8 cellular contexts compared by ENCODE assay signal in the genomic region with DNA sequence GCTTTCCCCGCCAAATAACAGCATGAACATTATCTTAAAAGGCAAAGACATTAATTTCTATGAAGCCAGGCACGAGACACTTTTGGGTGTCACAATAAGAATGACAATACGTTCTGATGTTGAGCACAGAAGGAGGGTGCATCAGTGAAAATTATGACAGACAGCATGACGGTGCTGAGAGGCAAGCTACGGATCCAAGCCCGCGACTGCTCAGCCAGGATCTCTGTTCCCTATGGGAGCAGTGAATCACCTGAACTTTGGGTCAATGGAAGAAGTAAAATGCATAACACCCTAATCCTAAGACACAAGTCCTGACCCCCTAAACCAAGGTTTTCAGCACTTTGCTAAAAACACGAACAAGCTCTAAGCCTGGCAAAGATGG. TPM values are rescaled to one million over a fixed set of nuclear protein-coding genes. Genes with fewer than 3 reads are reported as not detected.
DNase-seq lines count a peak whose midpoint lies in the region; ATAC-seq and TF ChIP-seq lines count a peak whose summit lies in the region.

No MANE protein-coding gene starts in this region.

- no peaks in the 10 kb centered on the region for H3K79me2 ChIP-seq in Loucy (ENCODE audit: insufficient read depth, low read length)

- TF ChIP-seq CTCF in BE2C (IDR thresholded peaks at IDR 0.05; ENCODE audit: low read depth, low read length) (no peak), Loucy (conservative IDR thresholded peaks at IDR 0.05; ENCODE audit: low read length) (no peak), natural killer cell (IDR thresholded peaks at IDR 0.05) (no peak)

- no peaks in the 10 kb centered on the region for H3K9me2 ChIP-seq in Loucy (replicated peaks; ENCODE audit: low read depth, low read length)

- H3K4me3 Mint-ChIP-seq in dendritic cell treated with granulocyte-macrophage colony-stimulating factor and Interleukin-4, amounts not matched to agents 40 ng/mL and 50 ng/mL, for 4 days = peak overlapping the region; percentile 90
- peak overlapping the region; percentile 93 for H3K4me3 Mint-ChIP-seq in natural killer cell

- intact Hi-C loops in dendritic cell treated with granulocyte-macrophage colony-stimulating factor and Interleukin-4, amounts not matched to agents 40 ng/mL and 50 ng/mL, for 4 days (cut with micrococcal nuclease) = loop anchor here (10.0 kb wide), 1 partner anchor 300 kb away; no protein-coding TSS in a partner anchor
- intact Hi-C loops in natural killer cell (cut with micrococcal nuclease) (loop anchor here (5.0 kb wide), 2 partner anchors 68 to 138 kb away; partner anchors contain the start of genes SLC25A29 and YY1), posterior vena cava (cut with DNase I) (loop anchor here in 1 of 2 donors (5.0 kb wide), 1 partner anchor 48 kb away; no protein-coding TSS in a partner anchor)

- H3K4me1 Mint-ChIP-seq in dendritic cell treated with granulocyte-macrophage colony-stimulating factor and Interleukin-4, amounts not matched to agents 40 ng/mL and 50 ng/mL, for 4 days (ENCODE audit: low read depth) = peaks cover 57% of the 10 kb centered on the region
- peaks cover 24 to 29% of the 10 kb centered on the region in 2 donors for H3K4me1 Mint-ChIP-seq in natural killer cell

- H3K4me1 ChIP-seq in BE2C = no peaks in the 10 kb centered on the region; the same call in 1 of the 2 replicates
- peaks cover 30% of the 10 kb centered on the region for H3K4me1 ChIP-seq in Loucy (ENCODE audit: insufficient read depth, low read length, poor library complexity, severe bottlenecking)

- no peaks in the 10 kb centered on the region for H3K27me3 Mint-ChIP-seq in dendritic cell treated with granulocyte-macrophage colony-stimulating factor and Interleukin-4, amounts not matched to agents 40 ng/mL and 50 ng/mL, for 4 days
- H3K27me3 Mint-ChIP-seq in natural killer cell (ENCODE audit: low read depth in 2 of 2) = no peaks in the 10 kb centered on the region

- H3K36me3 ChIP-seq in BE2C = no peaks in the 10 kb centered on the region
- no peaks in the 10 kb centered on the region for H3K36me3 ChIP-seq in Loucy (ENCODE audit: insufficient read depth, low read length)

- no peaks in the 10 kb centered on the region for H3K9me3 Mint-ChIP-seq in dendritic cell treated with granulocyte-macrophage colony-stimulating factor and Interleukin-4, amounts not matched to agents 40 ng/mL and 50 ng/mL, for 4 days
- no peaks in the 10 kb centered on the region for H3K9me3 Mint-ChIP-seq in natural killer cell

- H3F3A ChIP-seq in Loucy (ENCODE audit: low read depth) = no peaks in the 10 kb centered on the region

- H3K27me3 ChIP-seq in BE2C (no peaks in the 10 kb centered on the region), Loucy (ENCODE audit: insufficient read depth, low read length, poor library complexity, severe bottlenecking) (no peaks in the 10 kb centered on the region)

- peak overlapping the region; percentile 86 for H3K4me2 ChIP-seq in Loucy (ENCODE audit: low read depth, low read length, poor library complexity, severe bottlenecking)

- ATAC-seq in natural killer cell (no peak), HG02884 (IDR thresholded peaks at IDR 0.05; ENCODE audit: unreplicated experiment) (no peak)

- H2AFZ ChIP-seq in Loucy (ENCODE audit: low read length) = no peak overlapping the region

- H3K36me3 Mint-ChIP-seq in dendritic cell treated with granulocyte-macrophage colony-stimulating factor and Interleukin-4, amounts not matched to agents 40 ng/mL and 50 ng/mL, for 4 days (ENCODE audit: low read depth) = peaks cover 39% of the 10 kb centered on the region
- H3K36me3 Mint-ChIP-seq in natural killer cell = no peaks in the 10 kb centered on the region

- no peaks in the 10 kb centered on the region for H4K20me1 ChIP-seq in Loucy (ENCODE audit: insufficient read depth, low read length, poor library complexity, severe bottlenecking)

- H3K9me3 ChIP-seq in BE2C = no peaks in the 10 kb centered on the region
- no peaks in the 10 kb centered on the region for H3K9me3 ChIP-seq in Loucy (ENCODE audit: insufficient read depth, low read depth, low read length)

- H3K9ac ChIP-seq in Loucy (ENCODE audit: low read depth, low read length, poor library complexity, severe bottlenecking) = peak overlapping the region; percentile 77

- peak overlapping the region; percentile 100 for H3K27ac Mint-ChIP-seq in dendritic cell treated with granulocyte-macrophage colony-stimulating factor and Interleukin-4, amounts not matched to agents 40 ng/mL and 50 ng/mL, for 4 days
- peak overlapping the region; percentile 88 to 94 for H3K27ac Mint-ChIP-seq in natural killer cell

- DNase-seq in BE2C (no peak), natural killer cell (no peak), NCI-H187 treated with DMSO at 0.1 percent for 48 hours (lab: John Stamatoyannopoulos, UW) (no peak), posterior vena cava (ENCODE audit: low spot score) (no peak)
- DNase-seq in stimulated activated CD4-positive, alpha-beta T cell treated with anti-CD3 and anti-CD28 coated beads, Interleukin-12 subunit alpha, Interleukin-12 subunit beta, amount 100 ng/mL, for 4 hours = no peak

- H3K4me3 ChIP-seq in BE2C (ENCODE audit: low read depth, low read length) (peak overlapping the region; percentile 75), Loucy (ENCODE audit: low read length, poor library complexity, severe bottlenecking) (peak overlapping the region; percentile 75)

RNA-seq across cellular contexts. Expression of gene WDR25, which starts 1.4 kb away (rescaled TPM):
- polyA plus RNA-seq in BE2C (2012; ENCODE audit: insufficient read depth, insufficient read length, low read depth) = 76.3 TPM
- total RNA-seq in natural killer cell = 1 to 10 TPM; 5.0 to 9.8 (median 9.7) TPM
- 1 to 10 TPM; 7.5 to 7.6 TPM for total RNA-seq in posterior vena cava

RNA-seq across cellular contexts. Expression of gene SLC25A47, which starts 51.7 kb away (rescaled TPM):
- polyA plus RNA-seq in BE2C (2012; ENCODE audit: insufficient read depth, insufficient read length, low read depth) = not detected
- total RNA-seq in natural killer cell = under 1 TPM in 1 of 3 donors, not detected in 2; 0.20 TPM
- total RNA-seq in posterior vena cava = not detected
